Comparison of ENCODE assay signal across 11 cellular contexts in the genomic region with DNA sequence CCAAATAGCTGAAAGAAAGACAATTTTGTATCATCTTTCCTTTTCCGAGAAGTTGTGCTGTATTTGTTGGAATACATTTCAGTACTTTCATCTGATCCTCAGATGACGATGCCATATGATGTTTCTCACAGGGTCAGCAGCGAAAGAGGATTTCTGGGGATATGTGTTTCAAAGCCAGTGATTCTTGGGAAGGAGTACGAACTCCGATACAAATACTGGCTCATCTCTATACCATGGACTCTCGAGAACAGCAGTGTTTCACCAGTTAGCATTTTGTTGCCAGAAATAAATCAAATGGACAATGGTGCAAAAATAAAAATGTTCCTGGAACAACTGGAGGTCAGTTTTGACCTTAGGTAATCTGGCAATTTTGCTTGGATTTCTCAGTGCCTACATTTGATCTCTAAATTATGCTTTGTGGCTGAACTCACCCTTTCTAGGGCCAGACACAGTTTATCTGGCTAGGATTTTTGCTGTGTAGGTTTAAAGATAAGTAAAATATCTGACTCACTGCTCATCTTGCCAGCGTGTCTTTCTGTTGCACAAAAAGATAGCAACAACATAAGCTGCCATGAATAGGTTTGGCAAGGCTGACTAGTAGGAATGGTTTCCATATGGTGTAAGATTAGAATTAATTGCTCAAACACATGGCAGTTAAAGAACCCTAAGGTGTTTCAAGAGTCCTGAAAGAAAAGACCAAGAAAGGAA. TPM values are rescaled to one million over a fixed set of nuclear protein-coding genes. Genes with fewer than 3 reads are reported as not detected.
A peak's percentile ranks its signal among the peaks of the same experiment; 100 is the strongest.
DNase-seq lines count a peak whose midpoint lies in the region; ATAC-seq and TF ChIP-seq lines count a peak whose summit lies in the region.
"Had no signal": no experiment of that assay in that cellular context is flagged by ENCODE, and none has a peak within 500 bp of the region (broad histone marks: within the 10 kb centered on the region; RNA-seq: fewer than 3 reads in every experiment).

No MANE protein-coding gene starts in this region.

- DNase-seq in NCI-H2171 (lab: John Stamatoyannopoulos, UW) (peak; percentile 14), MCF 10A (ENCODE audit: unreplicated experiment) (peak; percentile 59), inferior parietal cortex (ENCODE audit: extremely low spot score) (peak; percentile 53), uterus (peak in 1 of 2 donors; percentile 52), medulla oblongata (ENCODE audit: extremely low spot score) (no peak)
- DNase-seq in naive thymus-derived CD8-positive, alpha-beta T cell: no peak
- DNase-seq: effector memory CD8-positive, alpha-beta T cell had no signal

- POLR2A ChIA-PET in MCF 10A (lab: Yijun Ruan, JAX): interaction anchor here (0.7 to 1.4 kb wide), 5 partner anchors 12 to 94 kb away, joined by 3 to 4 read pairs (median 3); no protein-coding TSS in a partner anchor
- POLR2A ChIA-PET in naive thymus-derived CD8-positive, alpha-beta T cell (lab: Charles Lee): no interaction called here

- H3K36me3 Mint-ChIP-seq in MCF 10A (ENCODE audit: insufficient read depth, unreplicated experiment): no peaks in the 10 kb centered on the region
- peaks cover 0 to 3% (median 2%) of the 10 kb centered on the region in 3 donors for H3K36me3 Mint-ChIP-seq in naive thymus-derived CD8-positive, alpha-beta T cell
- H3K36me3 Mint-ChIP-seq: memory B cell had no signal

- peak overlapping the region; percentile 20 to 51 for H3K27ac ChIP-seq in uterus

- BruUV-seq in MCF 10A (replicated peaks; lab: Mats Ljungman, UMichigan): no TSS peak

- H3K27me3 ChIP-seq in uterus: no peaks in the 10 kb centered on the region

- ATAC-seq in naive thymus-derived CD8-positive, alpha-beta T cell: no peak
- no peak for ATAC-seq in GM21576 (IDR thresholded peaks at IDR 0.05; ENCODE audit: unreplicated experiment)
- ATAC-seq: effector memory CD8-positive, alpha-beta T cell had no signal

- H3K4me3 Mint-ChIP-seq in MCF 10A (ENCODE audit: unreplicated experiment): no peak overlapping the region
- H3K4me3 Mint-ChIP-seq in naive thymus-derived CD8-positive, alpha-beta T cell: no peak overlapping the region
- H3K4me3 Mint-ChIP-seq: effector memory CD8-positive, alpha-beta T cell; memory B cell; T-helper 2 cell treated with Interferon-gamma antibody and Interleukin-4, amounts not matched to agents 5 μg/mL and 100 μg/mL, for 36 hours had no signal

- intact Hi-C loops in MCF 10A (cut with micrococcal nuclease) (no loop called here), uterus (cut with DNase I; ENCODE audit: low total_unique reads) (no loop called here)

- H3K27ac Mint-ChIP-seq in MCF 10A (ENCODE audit: low read depth, unreplicated experiment): peak overlapping the region; percentile 75
- H3K27ac Mint-ChIP-seq in naive thymus-derived CD8-positive, alpha-beta T cell: no peak overlapping the region
- H3K27ac Mint-ChIP-seq: effector memory CD8-positive, alpha-beta T cell; memory B cell; T-helper 2 cell treated with Interferon-gamma antibody and Interleukin-4, amounts not matched to agents 5 μg/mL and 100 μg/mL, for 36 hours had no signal

- H3K27me3 Mint-ChIP-seq in MCF 10A (ENCODE audit: insufficient read depth, unreplicated experiment): no peaks in the 10 kb centered on the region
- H3K27me3 Mint-ChIP-seq in naive thymus-derived CD8-positive, alpha-beta T cell: no peaks in the 10 kb centered on the region
- H3K27me3 Mint-ChIP-seq: memory B cell had no signal

- H3K36me3 ChIP-seq in uterus: no peaks in the 10 kb centered on the region

- TF ChIP-seq CTCF in MCF 10A (IDR thresholded peaks at IDR 0.05; ENCODE audit: unreplicated experiment): no peak
- no peak for TF ChIP-seq CTCF in uterus (IDR thresholded peaks at IDR 0.05)

- no peak overlapping the region for H3K4me3 ChIP-seq in uterus

- peaks cover 8% of the 10 kb centered on the region for H3K4me1 Mint-ChIP-seq in MCF 10A (ENCODE audit: insufficient read depth, unreplicated experiment)
- H3K4me1 Mint-ChIP-seq in naive thymus-derived CD8-positive, alpha-beta T cell: no peaks in the 10 kb centered on the region
- H3K4me1 Mint-ChIP-seq: memory B cell had no signal

- no peaks in the 10 kb centered on the region for H3K9me3 Mint-ChIP-seq in MCF 10A (ENCODE audit: unreplicated experiment)
- no peaks in the 10 kb centered on the region for H3K9me3 Mint-ChIP-seq in naive thymus-derived CD8-positive, alpha-beta T cell
- H3K9me3 Mint-ChIP-seq: effector memory CD8-positive, alpha-beta T cell; memory B cell; T-helper 2 cell treated with Interferon-gamma antibody and Interleukin-4, amounts not matched to agents 5 μg/mL and 100 μg/mL, for 36 hours had no signal

- H3K4me1 ChIP-seq in uterus: peaks cover 0 to 9% of the 10 kb centered on the region in 2 donors

- CTCF ChIA-PET in MCF 10A (lab: Yijun Ruan, JAX): no interaction called here

- no peak for TF ChIP-seq POLR2A in uterus (IDR thresholded peaks at IDR 0.05)

- no peaks in the 10 kb centered on the region for H3K9me3 ChIP-seq in uterus

RNA-seq across cellular contexts. Expression of a gene that starts 11.0 kb away (rescaled TPM):
- total RNA-seq in MCF 10A (2022) (1.3 and 4.8 TPM in 2 replicates), uterus (1,000 to 10,000 TPM in 2 of 4 donors, 100 to 1,000 TPM in 2; 136 to 2,566 (median 1,232) TPM)
- 1 to 10 TPM; 3.7 to 4.1 TPM for total RNA-seq in naive thymus-derived CD8-positive, alpha-beta T cell
- under 1 TPM; 0.14 to 0.48 (median 0.17) TPM for polyA plus RNA-seq in naive thymus-derived CD8-positive, alpha-beta T cell

RNA-seq across cellular contexts. Expression of a gene that starts 41.7 kb away (rescaled TPM):
- total RNA-seq in MCF 10A (2022): not detected in 2 replicates
- 1 to 10 TPM in 2 of 4 donors, under 1 TPM in 1, not detected in 1; 0.61 to 2.6 (median 1.5) TPM for total RNA-seq in uterus
- 10 to 100 TPM; 23.9 to 25.8 TPM for total RNA-seq in naive thymus-derived CD8-positive, alpha-beta T cell
- 1 to 10 TPM; 3.2 to 4.4 (median 3.9) TPM for polyA plus RNA-seq in naive thymus-derived CD8-positive, alpha-beta T cell
- total RNA-seq: temporal lobe had no signal

RNA-seq across cellular contexts. Expression of a gene that starts 53.3 kb away (rescaled TPM):
- not detected in 2 replicates for total RNA-seq in MCF 10A (2022)
- 1 to 10 TPM in 2 of 4 donors, under 1 TPM in 2; 0.51 to 3.7 (median 1.0) TPM for total RNA-seq in uterus
- not detected for total RNA-seq in naive thymus-derived CD8-positive, alpha-beta T cell
- polyA plus RNA-seq in naive thymus-derived CD8-positive, alpha-beta T cell: not detected

Comparison
In these comparisons a context has a peak if more than half of its experiments do, and no peak if none do; other contexts are left out.
1. DNase-seq: peak in NCI-H2171 (single experiment), MCF 10A (single experiment) and inferior parietal cortex (single experiment); none in naive thymus-derived CD8-positive, alpha-beta T cell (0 of 10) and medulla oblongata (single experiment).
2. RNA of a gene that starts 11.0 kb away (total RNA-seq): 136 to 2,566 TPM in uterus; 1.3 to 4.8 TPM in MCF 10A and 3.7 to 4.1 TPM in naive thymus-derived CD8-positive, alpha-beta T cell; every median in the first group is over 10 times any median in the second.
3. RNA of a gene that starts 41.7 kb away (total RNA-seq): 23.9 to 25.8 TPM in naive thymus-derived CD8-positive, alpha-beta T cell; 0.61 to 2.6 TPM in uterus and not detected in MCF 10A; every median in the first group is over 4 times any median in the second.